8 cellular contexts compared by ENCODE assay signal in the genomic region with DNA sequence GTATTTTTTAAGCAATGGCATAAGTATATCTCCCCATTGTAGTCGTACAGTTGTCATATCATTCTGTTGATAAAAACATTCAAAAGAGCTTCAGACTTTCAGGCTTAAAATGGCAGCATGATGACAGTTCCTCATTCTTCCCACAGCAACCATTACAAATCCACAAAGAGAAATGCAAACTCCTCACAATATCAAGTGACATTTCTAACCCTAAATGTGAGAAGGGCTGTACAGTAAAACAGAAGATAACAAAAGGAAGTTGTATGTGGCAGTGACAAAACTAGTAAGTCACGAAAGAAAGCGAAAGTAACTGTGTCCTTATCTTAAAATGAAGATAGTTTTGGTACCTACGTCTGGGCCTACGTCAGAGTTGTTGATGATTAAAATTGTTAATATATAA. TPM values are rescaled to one million over a fixed set of nuclear protein-coding genes. Genes with fewer than 3 reads are reported as not detected.
DNase-seq lines count a peak whose midpoint lies in the region; ATAC-seq and TF ChIP-seq lines count a peak whose summit lies in the region.

No MANE protein-coding gene starts in this region.

- H3K27me3 ChIP-seq in heart right ventricle (no peaks in the 10 kb centered on the region), skeletal muscle satellite cell (ENCODE audit: control insufficient read depth, insufficient read depth, low read length) (no peaks in the 10 kb centered on the region)

- peak overlapping the region in 6 of 10 donors; percentile 1 to 74 (median 30) for H3K27ac ChIP-seq in heart right ventricle

- H3K9me3 Mint-ChIP-seq in activated T-helper 1 cell treated with anti-CD3 and anti-CD28 coated beads, Interleukin-12 subunit alpha, Interleukin-12 subunit beta, Interleukin-2, Interleukin-4 antibody, amounts not matched to agents 30 ng/mL and 10 ng/mL and 1 ng/mL, durations not matched to agents 14 hours and 24 hours and 36 hours: no peaks in the 10 kb centered on the region

- ATAC-seq in heart right ventricle: peak in 6 of 8 donors; percentile 37 to 68 (median 52)
- ATAC-seq in left ventricle myocardium superior: no peak
- ATAC-seq in HG03103 (IDR thresholded peaks at IDR 0.05; ENCODE audit: low read depth, unreplicated experiment): peak; percentile 79

- H3K27ac Mint-ChIP-seq in activated T-helper 1 cell treated with anti-CD3 and anti-CD28 coated beads, Interleukin-12 subunit alpha, Interleukin-12 subunit beta, Interleukin-2, Interleukin-4 antibody, amounts not matched to agents 30 ng/mL and 10 ng/mL and 1 ng/mL, durations not matched to agents 14 hours and 24 hours and 36 hours: peak overlapping the region; percentile 85

- no peak overlapping the region for H3K9ac ChIP-seq in skeletal muscle satellite cell (ENCODE audit: low read depth, low read length)

- H3K36me3 Mint-ChIP-seq in activated T-helper 1 cell treated with anti-CD3 and anti-CD28 coated beads, Interleukin-12 subunit alpha, Interleukin-12 subunit beta, Interleukin-2, Interleukin-4 antibody, amounts not matched to agents 30 ng/mL and 10 ng/mL and 1 ng/mL, durations not matched to agents 14 hours and 24 hours and 36 hours (ENCODE audit: low read depth): peaks cover 21% of the 10 kb centered on the region

- H3K4me3 ChIP-seq in heart right ventricle (peak overlapping the region in 8 of 10 donors; percentile 15 to 48 (median 34)), skeletal muscle satellite cell (ENCODE audit: low read length) (no peak overlapping the region)

- peak overlapping the region; percentile 86 for H3K4me3 Mint-ChIP-seq in activated T-helper 1 cell treated with anti-CD3 and anti-CD28 coated beads, Interleukin-12 subunit alpha, Interleukin-12 subunit beta, Interleukin-2, Interleukin-4 antibody, amounts not matched to agents 30 ng/mL and 10 ng/mL and 1 ng/mL, durations not matched to agents 14 hours and 24 hours and 36 hours

- no peaks in the 10 kb centered on the region for H3K27me3 Mint-ChIP-seq in activated T-helper 1 cell treated with anti-CD3 and anti-CD28 coated beads, Interleukin-12 subunit alpha, Interleukin-12 subunit beta, Interleukin-2, Interleukin-4 antibody, amounts not matched to agents 30 ng/mL and 10 ng/mL and 1 ng/mL, durations not matched to agents 14 hours and 24 hours and 36 hours (ENCODE audit: insufficient read depth)

- H3K4me2 ChIP-seq in skeletal muscle satellite cell (ENCODE audit: low read length): peak overlapping the region; percentile 1

- no peaks in the 10 kb centered on the region for H3K9me3 ChIP-seq in heart right ventricle
- H3K9me3 ChIP-seq in skeletal muscle satellite cell (replicated peaks; ENCODE audit: low read length): no peaks in the 10 kb centered on the region

- DNase-seq in heart right ventricle (no peak), left ventricle myocardium superior (no peak), NCI-H2227 (lab: John Stamatoyannopoulos, UW; ENCODE audit: unreplicated experiment) (no peak), AG20443 (ENCODE audit: low spot score) (no peak)
- DNase-seq in activated T-helper 1 cell treated with anti-CD3 and anti-CD28 coated beads, Interleukin-12 subunit alpha, Interleukin-12 subunit beta, Interleukin-2, Interleukin-4 antibody, amounts not matched to agents 30 ng/mL and 10 ng/mL and 1 ng/mL, durations not matched to agents 14 hours and 24 hours and 36 hours (ENCODE audit: low spot score): no peak
- no peak for DNase-seq in activated CD8-positive, alpha-beta memory T cell treated with anti-CD3 and anti-CD28 coated beads for 24 hours

- intact Hi-C loops in heart right ventricle (cut with DNase I) (no loop called here), left ventricle myocardium superior (cut with micrococcal nuclease) (no loop called here)
- intact Hi-C loops in activated T-helper 1 cell treated with anti-CD3 and anti-CD28 coated beads, Interleukin-12 subunit alpha, Interleukin-12 subunit beta, Interleukin-2, Interleukin-4 antibody, amounts not matched to agents 30 ng/mL and 10 ng/mL and 1 ng/mL, durations not matched to agents 14 hours and 24 hours and 36 hours (cut with micrococcal nuclease): loop anchor here (1.0 to 2.0 kb wide), 3 partner anchors 47 to 234 kb away; no protein-coding TSS in a partner anchor

- WGBS in heart right ventricle, 2 donors: 24 to 32% methylated on average over 5 of the region's 5 CpGs

- no peak for TF ChIP-seq CTCF in heart right ventricle (IDR thresholded peaks at IDR 0.05)

- H3K4me1 ChIP-seq in heart right ventricle (peaks cover 0 to 33% (median 0%) of the 10 kb centered on the region in 9 donors), skeletal muscle satellite cell (ENCODE audit: control insufficient read depth, insufficient read depth, low read length) (peaks cover 5% of the 10 kb centered on the region)

- H3K4me1 Mint-ChIP-seq in activated T-helper 1 cell treated with anti-CD3 and anti-CD28 coated beads, Interleukin-12 subunit alpha, Interleukin-12 subunit beta, Interleukin-2, Interleukin-4 antibody, amounts not matched to agents 30 ng/mL and 10 ng/mL and 1 ng/mL, durations not matched to agents 14 hours and 24 hours and 36 hours (ENCODE audit: low read depth): peaks cover 39% of the 10 kb centered on the region

- H3K36me3 ChIP-seq in heart right ventricle (peaks cover 0 to 23% (median 4%) of the 10 kb centered on the region in 9 donors), skeletal muscle satellite cell (ENCODE audit: insufficient read depth, low read length) (no peaks in the 10 kb centered on the region)

RNA-seq across cellular contexts. Expression of a gene that starts 46.7 kb away (rescaled TPM):
- 1 to 10 TPM; 4.2 to 7.8 (median 5.7) TPM for total RNA-seq in heart right ventricle
- 1 to 10 TPM; 1.7 to 2.2 TPM for polyA plus RNA-seq in heart right ventricle
- 4.8 TPM for total RNA-seq in left ventricle myocardium superior
- 10.5 and 11.4 TPM in 2 replicates for total RNA-seq in activated T-helper 1 cell treated with anti-CD3 and anti-CD28 coated beads, Interleukin-12 subunit alpha, Interleukin-12 subunit beta, Interleukin-2, Interleukin-4 antibody, amounts not matched to agents 30 ng/mL and 10 ng/mL and 1 ng/mL, durations not matched to agents 14 hours and 24 hours and 36 hours
- total RNA-seq in skeletal muscle satellite cell (2012; rRNA removed): 9.6 and 14.2 TPM in 2 replicates
